In genomic region chr19:46882034-46882433, GRCh38 we compare ENCODE assay signal across 25 cellular contexts.
"Had no signal": no experiment of that assay in that cellular context is flagged by ENCODE, and none has a peak within 500 bp of the region (broad histone marks: within the 10 kb centered on the region; RNA-seq: fewer than 3 reads in every experiment).

No MANE protein-coding gene starts in this region.

- H3K27me3 ChIP-seq: dorsolateral prefrontal cortex, esophagus muscularis mucosa, gastrocnemius medialis, suprapubic skin, thyroid gland, upper lobe of left lung, uterus had no signal

- H3K36me3 ChIP-seq: gastrocnemius medialis, suprapubic skin, thyroid gland, upper lobe of left lung, uterus had no signal

- ATAC-seq: gastrocnemius medialis; left cardiac atrium; left ventricle myocardium superior; naive thymus-derived CD4-positive, alpha-beta T cell; right cardiac atrium; stimulated activated effector memory CD8-positive, alpha-beta T cell treated with anti-CD3 and anti-CD28 coated beads, Interleukin-12 subunit alpha, Interleukin-12 subunit beta, amount 100 ng/mL, for 72 hours; stimulated activated naive CD8-positive, alpha-beta T cell treated with anti-CD3 and anti-CD28 coated beads, Interleukin-15, Interleukin-2, amounts not matched to agents 100 U/mL and 50 U/mL, for 24 hours had no signal

- H3K4me3 Mint-ChIP-seq: naive thymus-derived CD4-positive, alpha-beta T cell; nephron progenitor cell; stimulated activated effector memory CD8-positive, alpha-beta T cell treated with anti-CD3 and anti-CD28 coated beads, Interleukin-12 subunit alpha, Interleukin-12 subunit beta, amount 100 ng/mL, for 72 hours had no signal

- H3K27ac Mint-ChIP-seq: stimulated activated effector memory CD8-positive, alpha-beta T cell treated with anti-CD3 and anti-CD28 coated beads, Interleukin-12 subunit alpha, Interleukin-12 subunit beta, amount 100 ng/mL, for 72 hours had no signal

- H3K4me3 ChIP-seq: dorsolateral prefrontal cortex, esophagus muscularis mucosa, gastrocnemius medialis, lung, suprapubic skin, thyroid gland, upper lobe of left lung, uterus had no signal

- H3K27ac ChIP-seq: epithelial cell of prostate, esophagus muscularis mucosa, gastrocnemius medialis, suprapubic skin, thyroid gland, upper lobe of left lung, uterus had no signal

- H3K9me3 Mint-ChIP-seq: stimulated activated effector memory CD8-positive, alpha-beta T cell treated with anti-CD3 and anti-CD28 coated beads, Interleukin-12 subunit alpha, Interleukin-12 subunit beta, amount 100 ng/mL, for 72 hours had no signal

- FAIRE-seq: kidney, small intestine had no signal

- H3K4me1 ChIP-seq: thyroid gland, uterus had no signal

- H3K27me3 Mint-ChIP-seq: naive thymus-derived CD4-positive, alpha-beta T cell had no signal

- DNase-seq: cortex of kidney; dorsolateral prefrontal cortex; effector CD8-positive, alpha-beta T cell; gastrocnemius medialis; glutamatergic neuron; kidney; left cardiac atrium; left ventricle myocardium superior; mesendoderm; naive thymus-derived CD4-positive, alpha-beta T cell; nephron progenitor cell; posterior cingulate gyrus; right cardiac atrium; small intestine; stimulated activated CD4-positive, alpha-beta T cell treated with anti-CD3 and anti-CD28 coated beads, Interleukin-4, amount 100 ng/mL, for 1 hour; stimulated activated CD8-positive, alpha-beta memory T cell treated with anti-CD3 and anti-CD28 coated beads, Interleukin-4, amount 100 ng/mL, for 48 hours; stimulated activated naive CD8-positive, alpha-beta T cell treated with anti-CD3 and anti-CD28 coated beads, Interleukin-15, Interleukin-2, amounts not matched to agents 100 U/mL and 50 U/mL, for 24 hours; thyroid gland; upper lobe of left lung; uterus had no signal
